In genomic region chr4:181416966-181417365, GRCh38 we compare ENCODE assay signal across 21 cellular contexts.
"Had no signal": no experiment of that assay in that cellular context is flagged by ENCODE, and none has a peak within 500 bp of the region (broad histone marks: within the 10 kb centered on the region; RNA-seq: fewer than 3 reads in every experiment).

No MANE protein-coding gene starts in this region.

- H3K4me3 Mint-ChIP-seq: activated CD4-positive, alpha-beta T cell treated with anti-CD3 and anti-CD28 coated beads for 36 hours; activated CD8-positive, alpha-beta memory T cell treated with anti-CD3 and anti-CD28 coated beads, Interleukin-2, amount 10 ng/mL, durations not matched to agents 7 days and 5 days; activated CD8-positive, alpha-beta T cell treated with anti-CD3 and anti-CD28 coated beads, Interleukin-2, amount 10 ng/mL, durations not matched to agents 7 days and 5 days; brain; natural killer cell; T-helper 2 cell treated with Interferon-gamma antibody and Interleukin-4, amounts not matched to agents 5 μg/mL and 100 μg/mL, for 36 hours had no signal

- H3K27ac ChIP-seq: right atrium auricular region, suprapubic skin, tibial nerve had no signal

- H3K4me3 ChIP-seq: right atrium auricular region, suprapubic skin, tibial nerve had no signal

- H3K36me3 ChIP-seq: right atrium auricular region, suprapubic skin, tibial nerve had no signal

- H3K27ac Mint-ChIP-seq: activated CD4-positive, alpha-beta T cell treated with anti-CD3 and anti-CD28 coated beads for 36 hours; activated CD8-positive, alpha-beta memory T cell treated with anti-CD3 and anti-CD28 coated beads, Interleukin-2, amount 10 ng/mL, durations not matched to agents 7 days and 5 days; activated CD8-positive, alpha-beta T cell treated with anti-CD3 and anti-CD28 coated beads, Interleukin-2, amount 10 ng/mL, durations not matched to agents 7 days and 5 days; activated naive CD4-positive, alpha-beta T cell treated with anti-CD3 and anti-CD28 coated beads, Interleukin-2, amount 50 U/mL, for 72 hours; activated T-helper 2 cell treated with anti-CD3 and anti-CD28 coated beads, Interferon-gamma antibody, Interleukin-2, Interleukin-4, amounts not matched to agents 10 μg/mL and 5 μg/mL and 100 μg/mL, durations not matched to agents 14 hours and 24 hours and 36 hours; brain; natural killer cell; T-helper 2 cell treated with Interferon-gamma antibody and Interleukin-4, amounts not matched to agents 5 μg/mL and 100 μg/mL, for 36 hours had no signal

- H3K27me3 Mint-ChIP-seq: activated CD4-positive, alpha-beta T cell treated with anti-CD3 and anti-CD28 coated beads for 36 hours; activated CD8-positive, alpha-beta memory T cell treated with anti-CD3 and anti-CD28 coated beads, Interleukin-2, amount 10 ng/mL, durations not matched to agents 7 days and 5 days had no signal

- H3K4me1 ChIP-seq: right atrium auricular region, suprapubic skin had no signal

- H3K36me3 Mint-ChIP-seq: activated CD8-positive, alpha-beta memory T cell treated with anti-CD3 and anti-CD28 coated beads, Interleukin-2, amount 10 ng/mL, durations not matched to agents 7 days and 5 days had no signal

- DNase-seq: activated CD4-positive, alpha-beta T cell treated with anti-CD3 and anti-CD28 coated beads for 36 hours; activated CD4-positive, CD25-positive, alpha-beta regulatory T cell; activated CD8-positive, alpha-beta memory T cell treated with anti-CD3 and anti-CD28 coated beads, Interleukin-2, amount 10 ng/mL, durations not matched to agents 7 days and 5 days; activated CD8-positive, alpha-beta T cell treated with anti-CD3 and anti-CD28 coated beads, Interleukin-2, amount 10 ng/mL, durations not matched to agents 7 days and 5 days; activated naive CD4-positive, alpha-beta T cell; activated T-cell treated with anti-CD3 and anti-CD28 coated beads, Interleukin-2, amount 50 U/mL, for 48 hours; anterior cingulate cortex; head of caudate nucleus; hippocampal formation; left cardiac atrium; left ventricle myocardium superior; natural killer cell; stimulated activated CD4-positive, alpha-beta T cell treated with anti-CD3 and anti-CD28 coated beads, Interleukin-15, amount 100 ng/mL, for 24 hours; stimulated activated naive CD4-positive, alpha-beta T cell had no signal

- H3K27me3 ChIP-seq: right atrium auricular region, suprapubic skin, tibial nerve had no signal

- H3K9me3 ChIP-seq: right atrium auricular region, suprapubic skin, tibial nerve had no signal

- H3K4me1 Mint-ChIP-seq: activated CD4-positive, alpha-beta T cell treated with anti-CD3 and anti-CD28 coated beads for 36 hours; activated CD8-positive, alpha-beta memory T cell treated with anti-CD3 and anti-CD28 coated beads, Interleukin-2, amount 10 ng/mL, durations not matched to agents 7 days and 5 days; natural killer cell had no signal
